ENCODE assay signal across 9 cellular contexts in the genomic region with DNA sequence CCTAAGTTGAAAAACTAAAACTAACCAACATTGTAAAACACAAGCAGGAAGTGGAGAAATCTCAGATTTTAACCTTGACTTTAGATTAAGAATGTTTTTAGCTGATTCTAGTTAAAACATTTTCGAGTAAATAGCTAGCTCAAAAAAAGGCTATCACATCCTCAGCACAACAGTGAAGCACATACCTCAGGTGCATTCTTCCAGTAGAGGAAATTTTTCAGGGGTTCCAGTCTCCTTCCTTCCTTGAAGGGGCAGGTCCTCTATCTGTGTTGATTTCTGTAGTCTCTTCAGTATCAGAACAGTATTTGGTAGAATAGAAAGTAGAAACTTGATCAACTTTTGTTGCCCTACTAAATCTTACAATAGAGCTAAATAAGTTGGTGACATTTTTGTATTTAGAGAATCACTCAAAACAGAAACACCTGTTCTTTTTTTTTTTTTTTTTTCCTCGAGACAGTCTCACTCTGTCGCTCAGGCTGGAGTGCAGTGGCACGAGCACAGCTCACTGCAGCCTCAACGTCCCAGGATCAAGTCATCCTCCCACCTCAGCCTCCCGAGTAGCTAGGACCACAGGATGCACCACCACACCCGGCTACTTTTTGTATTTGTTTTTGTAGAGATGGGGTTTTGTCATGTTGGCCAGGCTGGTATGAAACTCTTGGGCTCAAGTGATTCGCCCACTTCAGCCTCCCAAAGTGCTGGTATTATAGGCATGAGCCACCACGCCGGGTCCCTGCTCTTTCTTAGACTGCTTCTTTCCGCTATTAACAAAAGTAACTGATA. TPM values are rescaled to one million over a fixed set of nuclear protein-coding genes. Genes with fewer than 3 reads are reported as not detected.
A peak's percentile ranks its signal among the peaks of the same experiment; 100 is the strongest.
DNase-seq lines count a peak whose midpoint lies in the region; ATAC-seq and TF ChIP-seq lines count a peak whose summit lies in the region.
"Had no signal": no experiment of that assay in that cellular context is flagged by ENCODE, and none has a peak within 500 bp of the region (broad histone marks: within the 10 kb centered on the region; RNA-seq: fewer than 3 reads in every experiment).

No MANE protein-coding gene starts in this region.

- peak overlapping the region; percentile 56 for H3K4me3 ChIP-seq in GM12865 (ENCODE audit: low read depth, low read length)
- H3K4me3 ChIP-seq in HAP-1: no peak overlapping the region

- H3K36me3 Mint-ChIP-seq in effector memory CD8-positive, alpha-beta T cell (ENCODE audit: insufficient read depth): peaks cover 18% of the 10 kb centered on the region

- no peaks in the 10 kb centered on the region for H3K27me3 ChIP-seq in HAP-1 (ENCODE audit: low read depth)

- no peaks in the 10 kb centered on the region for H3K4me1 ChIP-seq in HAP-1

- in situ Hi-C loops in HAP-1 (cut with MboI; ENCODE audit: low sequenced_read_pairs): no loop called here

- H3K9me3 ChIP-seq in HAP-1: no peaks in the 10 kb centered on the region

- intact Hi-C loops in left ventricle myocardium superior (cut with micrococcal nuclease): no loop called here

- no peaks in the 10 kb centered on the region for H3K36me3 ChIP-seq in HAP-1 (replicated peaks)

- no peaks in the 10 kb centered on the region for H3K27me3 Mint-ChIP-seq in effector memory CD8-positive, alpha-beta T cell

- peaks cover 0 to 3% of the 10 kb centered on the region in 2 donors for H3K9me3 Mint-ChIP-seq in effector memory CD8-positive, alpha-beta T cell

- peak; percentile 61 for DNase-seq in GM12865 (ENCODE audit: low read depth)
- no peak for DNase-seq in effector memory CD8-positive, alpha-beta T cell
- DNase-seq in glomerular visceral epithelial cell (ENCODE audit: extremely low spot score): no peak
- no peak for DNase-seq in C1 segment of cervical spinal cord (lab: John Stamatoyannopoulos, UW)
- DNase-seq in left ventricle myocardium superior: no peak
- DNase-seq in HAP-1 (ENCODE audit: low spot score in 2 of 2): no peak
- DNase-seq: NCI-H2081 had no signal

- H3K27ac Mint-ChIP-seq in effector memory CD8-positive, alpha-beta T cell: peak overlapping the region; percentile 97 to 98

- TF ChIP-seq CTCF in GM12865 (IDR thresholded peaks at IDR 0.05; ENCODE audit: insufficient read depth, low read depth, low read length, missing control alignments): no peak

- peak; percentile 37 for ATAC-seq in GM21423 (IDR thresholded peaks at IDR 0.05; ENCODE audit: unreplicated experiment)
- peak; percentile 25 for ATAC-seq in HG03457 (IDR thresholded peaks at IDR 0.05; ENCODE audit: unreplicated experiment)
- ATAC-seq in effector memory CD8-positive, alpha-beta T cell (replicated peaks): peak; percentile 23
- ATAC-seq in left ventricle myocardium superior: no peak

- peaks cover 35 to 41% of the 10 kb centered on the region in 2 donors for H3K4me1 Mint-ChIP-seq in effector memory CD8-positive, alpha-beta T cell (ENCODE audit: low read depth in 2 of 2)

- peak overlapping the region; percentile 77 to 84 for H3K4me3 Mint-ChIP-seq in effector memory CD8-positive, alpha-beta T cell

RNA-seq across cellular contexts. Expression of gene GPR155, which starts 6.9 kb away (rescaled TPM):
- 16.6 TPM for total RNA-seq in left ventricle myocardium superior
